23 cellular contexts compared by ENCODE assay signal in genomic region chr4:105257817-105258495, GRCh38.
DNase-seq lines count a peak whose midpoint lies in the region; ATAC-seq and TF ChIP-seq lines count a peak whose summit lies in the region.
"Had no signal": no experiment of that assay in that cellular context is flagged by ENCODE, and none has a peak within 500 bp of the region (broad histone marks: within the 10 kb centered on the region; RNA-seq: fewer than 3 reads in every experiment).

No MANE protein-coding gene starts in this region.

- H3K27me3 ChIP-seq in Loucy (ENCODE audit: insufficient read depth, low read length, poor library complexity, severe bottlenecking) = no peaks in the 10 kb centered on the region
- H3K27me3 ChIP-seq in mammary epithelial cell (ENCODE audit: insufficient read depth, low read length) = no peaks in the 10 kb centered on the region
- H3K27me3 ChIP-seq: body of pancreas, MG63, SJSA1, testis had no signal

- no peaks in the 10 kb centered on the region; the same call in 1 of the 2 replicates for H3K9me3 ChIP-seq in Loucy (ENCODE audit: insufficient read depth, low read depth, low read length)
- H3K9me3 ChIP-seq in mammary epithelial cell (replicated peaks; ENCODE audit: insufficient read depth, low read length) = no peaks in the 10 kb centered on the region
- H3K9me3 ChIP-seq: body of pancreas, MG63, SJSA1, testis had no signal

- H3K4me1 ChIP-seq in Loucy (ENCODE audit: insufficient read depth, low read length, poor library complexity, severe bottlenecking) = no peaks in the 10 kb centered on the region
- H3K4me1 ChIP-seq in mammary epithelial cell (ENCODE audit: insufficient read depth, low read length) = no peaks in the 10 kb centered on the region
- H3K4me1 ChIP-seq: body of pancreas, SJSA1, testis had no signal

- 100% methylated on average over 1 of the region's 1 CpG for WGBS in mammary epithelial cell (ENCODE audit: low coverage, missing lambda C conversion rate)

- ATAC-seq in left colon = peak; percentile 54
- ATAC-seq: activated T-cell treated with anti-CD3 and anti-CD28 coated beads, Interleukin-2, amount 50 U/mL, for 72 hours; body of pancreas; CD8-positive, alpha-beta T cell; right cardiac atrium; stimulated activated effector memory CD8-positive, alpha-beta T cell treated with anti-CD3 and anti-CD28 coated beads, Interleukin-12 subunit alpha, Interleukin-12 subunit beta, amount 100 ng/mL, for 72 hours had no signal

- DNase-seq in mammary epithelial cell (no peak), left colon (no peak), erythroblast (lab: John Stamatoyannopoulos, UW) (no peak), DMS153 (lab: John Stamatoyannopoulos, UW) (no peak), DMS53 (lab: John Stamatoyannopoulos, UW) (no peak)
- DNase-seq in effector CD4-positive, alpha-beta T cell = no peak
- DNase-seq: activated T-cell treated with anti-CD3 and anti-CD28 coated beads, Interleukin-2, amount 50 U/mL, for 72 hours; body of pancreas; CD8-positive, alpha-beta T cell; DMS79; GOT3; MG63; NCI-H1436 treated with DMSO at 0.1 percent for 48 hours; NCI-H2171; NCI-H526 treated with DMSO at 0.1 percent for 48 hours; occipital lobe; right cardiac atrium; testis had no signal

- no peak overlapping the region for H3K27ac ChIP-seq in mammary epithelial cell (ENCODE audit: insufficient read depth, low read depth, low read length)
- H3K27ac ChIP-seq: body of pancreas, SJSA1, testis had no signal

- H3K79me2 ChIP-seq in Loucy (ENCODE audit: insufficient read depth, low read length) (no peaks in the 10 kb centered on the region), mammary epithelial cell (ENCODE audit: insufficient read depth, low read length) (no peaks in the 10 kb centered on the region)

- dilution Hi-C loops in mammary epithelial cell (cut with HindIII; ENCODE audit: low sequenced_read_pairs) = no loop called here

- TF ChIP-seq CTCF in GM12875 (IDR thresholded peaks at IDR 0.05; ENCODE audit: borderline replicate concordance, insufficient read depth, low read depth, low read length) (0 out of 2 replicates have a peak, but pooled peaks have one; percentile 5), Loucy (conservative IDR thresholded peaks at IDR 0.05; ENCODE audit: low read length) (0 out of 2 replicates have a peak, but pooled peaks have one; percentile 7), mammary epithelial cell (conservative IDR thresholded peaks at IDR 0.05 in 1 of 2, IDR thresholded peaks at IDR 0.05 in 1 of 2; ENCODE audit: extremely low read depth in 1 of 2, insufficient read depth in 1 of 2, low read depth in 1 of 2, low read length in 2 of 2) (peak; percentile 6 to 40)

- no peak overlapping the region for H3K4me2 ChIP-seq in Loucy (ENCODE audit: low read depth, low read length, poor library complexity, severe bottlenecking)
- H3K4me2 ChIP-seq in mammary epithelial cell (ENCODE audit: insufficient read depth, low read depth, low read length) = no peak overlapping the region

- no peaks in the 10 kb centered on the region for H3F3A ChIP-seq in Loucy (ENCODE audit: low read depth)

- TF ChIP-seq POLR2A in erythroblast (IDR thresholded peaks at IDR 0.05; ENCODE audit: low read length) = no peak

- no peak overlapping the region for H3K4me3 ChIP-seq in GM12875 (ENCODE audit: low read depth, low read length)
- H3K4me3 ChIP-seq in Loucy (ENCODE audit: low read length, poor library complexity, severe bottlenecking) = no peak overlapping the region
- no peak overlapping the region for H3K4me3 ChIP-seq in mammary epithelial cell (replicated peaks in 1 of 3; ENCODE audit: insufficient read depth in 1 of 3, low read depth in 2 of 3, low read length in 3 of 3)
- H3K4me3 ChIP-seq: body of pancreas, lung, MG63, SJSA1, testis had no signal

- no peak overlapping the region for H3K9ac ChIP-seq in Loucy (ENCODE audit: low read depth, low read length, poor library complexity, severe bottlenecking)
- H3K9ac ChIP-seq in mammary epithelial cell (ENCODE audit: insufficient read depth, low read length) = no peak overlapping the region

- H2AFZ ChIP-seq in Loucy (ENCODE audit: low read length) (no peak overlapping the region), mammary epithelial cell (ENCODE audit: low read depth, low read length) (no peak overlapping the region)

- CTCF ChIA-PET in mammary epithelial cell (lab: Charles Lee; ENCODE audit: low non-redundant PET) = interaction anchor here (0.6 kb wide), 1 partner anchor 216 kb away, joined by 4 read pairs; the partner anchor contains the start of gene PPA2

- intact Hi-C loops in mammary epithelial cell (cut with micrococcal nuclease) = loop anchor here (5.0 to 10.0 kb wide), 2 partner anchors 111 to 323 kb away; partner anchors contain the start of gene TET2
- intact Hi-C loops in left colon (cut with DNase I, micrococcal nuclease) = no loop called here

- H4K20me1 ChIP-seq in Loucy (ENCODE audit: insufficient read depth, low read length, poor library complexity, severe bottlenecking) (no peaks in the 10 kb centered on the region), mammary epithelial cell (ENCODE audit: insufficient read depth, low read length) (no peaks in the 10 kb centered on the region)

- BruUV-seq in mammary epithelial cell (replicated peaks; lab: Mats Ljungman, UMichigan) = no TSS peak

- no peaks in the 10 kb centered on the region for H3K9me2 ChIP-seq in Loucy (replicated peaks; ENCODE audit: low read depth, low read length)

- H3K36me3 ChIP-seq in Loucy (ENCODE audit: insufficient read depth, low read length) = no peaks in the 10 kb centered on the region
- peaks cover 10% of the 10 kb centered on the region for H3K36me3 ChIP-seq in mammary epithelial cell (ENCODE audit: insufficient read depth, low read length)
- H3K36me3 ChIP-seq: MG63 had no signal

- in situ Hi-C loops in mammary epithelial cell (cut with MboI; ENCODE audit: low sequenced_read_pairs in 2 of 2) = no loop called here
